Comparison of ENCODE assay signal across 9 cellular contexts in genomic region chr20:44552950-44553908, GRCh38. TPM values are rescaled to one million over a fixed set of nuclear protein-coding genes. Genes with fewer than 3 reads are reported as not detected.
DNase-seq lines count a peak whose midpoint lies in the region; ATAC-seq and TF ChIP-seq lines count a peak whose summit lies in the region.
"Had no signal": no experiment of that assay in that cellular context is flagged by ENCODE, and none has a peak within 500 bp of the region (broad histone marks: within the 10 kb centered on the region; RNA-seq: fewer than 3 reads in every experiment).

No MANE protein-coding gene starts in this region.

- no peak for TF ChIP-seq CTCF in CD14-positive monocyte (IDR thresholded peaks at IDR 0.05)

- no peak overlapping the region for H3K4me3 Mint-ChIP-seq in CD14-positive monocyte
- H3K4me3 Mint-ChIP-seq: dendritic cell treated with granulocyte-macrophage colony-stimulating factor and Interleukin-4, amounts not matched to agents 40 ng/mL and 50 ng/mL, for 4 days had no signal

- no peaks in the 10 kb centered on the region for H3K36me3 Mint-ChIP-seq in CD14-positive monocyte

- H3K9me3 Mint-ChIP-seq in CD14-positive monocyte = no peaks in the 10 kb centered on the region
- H3K9me3 Mint-ChIP-seq: dendritic cell treated with granulocyte-macrophage colony-stimulating factor and Interleukin-4, amounts not matched to agents 40 ng/mL and 50 ng/mL, for 4 days had no signal

- ATAC-seq in GM18907 (IDR thresholded peaks at IDR 0.05; ENCODE audit: unreplicated experiment) (no peak), HG02623 (IDR thresholded peaks at IDR 0.05; ENCODE audit: unreplicated experiment) (no peak)

- peaks cover 0 to 4% (median 0%) of the 10 kb centered on the region in 3 donors for H3K27me3 Mint-ChIP-seq in CD14-positive monocyte (ENCODE audit: low read depth in 3 of 3)
- H3K27me3 Mint-ChIP-seq: dendritic cell treated with granulocyte-macrophage colony-stimulating factor and Interleukin-4, amounts not matched to agents 40 ng/mL and 50 ng/mL, for 4 days had no signal

- no peak overlapping the region for H3K27ac Mint-ChIP-seq in CD14-positive monocyte
- H3K27ac Mint-ChIP-seq: dendritic cell treated with granulocyte-macrophage colony-stimulating factor and Interleukin-4, amounts not matched to agents 40 ng/mL and 50 ng/mL, for 4 days had no signal

- no peak overlapping the region for H3K4me3 ChIP-seq in skin epidermis

- DNase-seq in NCI-H1417 (lab: John Stamatoyannopoulos, UW) (peak; percentile 10 to 80 (median 49)), NCI-H1417 treated with DMSO at 0.1 percent for 48 hours (lab: John Stamatoyannopoulos, UW) (no peak), RPMI7951 (ENCODE audit: low read depth) (peak; percentile 88), fibroblast of gingiva (ENCODE audit: low read depth) (peak; percentile 74), CD14-positive monocyte (ENCODE audit: low spot score) (no peak)

- H3K4me1 Mint-ChIP-seq in CD14-positive monocyte = no peaks in the 10 kb centered on the region

- H3K27ac ChIP-seq in skin epidermis = peak overlapping the region in 19 of 21 experiments; percentile 1 to 86 (median 60)

- intact Hi-C loops in CD14-positive monocyte (cut with micrococcal nuclease) = no loop called here

RNA-seq across cellular contexts. Expression of gene PKIG, which starts 29.1 kb away (rescaled TPM):
- total RNA-seq in RPMI7951 (2014; rRNA removed; shearing (Covaris generic)) = 90.2 and 97.5 TPM in 2 replicates
- polyA plus RNA-seq in CD14-positive monocyte = under 1 TPM; 0.67 to 0.84 TPM

RNA-seq across cellular contexts. Expression of gene SERINC3, which starts 31.4 kb away (rescaled TPM):
- 84.7 and 123 TPM in 2 replicates for total RNA-seq in RPMI7951 (2014; rRNA removed; shearing (Covaris generic))
- 100 to 1,000 TPM; 157 to 194 TPM for polyA plus RNA-seq in CD14-positive monocyte

Comparison
In these comparisons a context has a peak if more than half of its experiments do, and no peak if none do; other contexts are left out.
1. DNase-seq: peak in NCI-H1417 (3 of 3), RPMI7951 (single experiment) and fibroblast of gingiva (single experiment); none in NCI-H1417 treated with DMSO at 0.1 percent for 48 hours (single experiment) and CD14-positive monocyte (single experiment).